Comparison of ENCODE assay signal across 1 cellular context in genomic region chr16:31478956-31479355, GRCh38.
TF ChIP-seq lines count a peak whose summit lies in the region.

No MANE protein-coding gene starts in this region.

TF ChIP-seq in PFSK-1, 5 proteins besides CTCF, POLR2A, EP300 and RAD21:
- no peak for TF ChIP-seq TAF1 (IDR thresholded peaks at IDR 0.05; ENCODE audit: borderline replicate concordance, insufficient read depth, low read length)
- 0 out of 2 replicates have a peak, but pooled peaks have one; percentile 18 for TF ChIP-seq POLR2AphosphoS5 (IDR thresholded peaks at IDR 0.05; ENCODE audit: low read depth, low read length)
